Comparison of ENCODE assay signal across 28 cellular contexts in the genomic region with DNA sequence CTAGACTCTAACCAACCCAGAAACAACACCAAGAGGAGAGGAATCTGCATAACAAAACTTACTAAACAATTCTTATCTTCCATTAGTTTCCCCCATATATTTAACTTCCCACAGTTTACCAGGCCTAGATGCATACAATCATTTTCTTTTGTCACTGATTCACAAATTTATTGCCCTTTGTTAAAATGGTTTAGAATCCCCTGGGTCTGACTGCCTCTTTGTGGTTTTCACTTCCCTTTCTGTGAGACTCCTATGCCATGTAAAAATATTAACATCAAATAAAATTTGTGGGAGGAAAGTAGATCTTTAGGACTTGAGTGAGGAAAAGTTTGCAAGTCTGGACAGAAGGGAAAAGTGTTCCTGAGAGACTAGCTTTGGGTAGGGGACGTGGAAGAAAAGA.
"Had no signal": no experiment of that assay in that cellular context is flagged by ENCODE, and none has a peak within 500 bp of the region (broad histone marks: within the 10 kb centered on the region; RNA-seq: fewer than 3 reads in every experiment).

No MANE protein-coding gene starts in this region.

- FAIRE-seq: colon, endothelial cell of umbilical vein had no signal

- H3K9me3 Mint-ChIP-seq: activated naive CD4-positive, alpha-beta T cell treated with anti-CD3 and anti-CD28 coated beads, Interleukin-2, amount 50 U/mL, for 72 hours; activated T-cell treated with anti-CD3 and anti-CD28 coated beads, Interleukin-2, amount 50 U/mL, for 24 hours; activated T-helper 17 cell treated with anti-CD3 and anti-CD28 coated beads, Interleukin-2, amount 50 U/mL, for 72 hours; effector memory CD8-positive, alpha-beta T cell had no signal

- H3K27ac Mint-ChIP-seq: activated B cell treated with CpG ODN at 0.5 μM for 24 hours; activated CD4-positive, alpha-beta T cell treated with anti-CD3 and anti-CD28 coated beads for 36 hours; activated naive CD4-positive, alpha-beta T cell treated with anti-CD3 and anti-CD28 coated beads, Interleukin-2, amount 50 U/mL, for 72 hours; activated T-cell treated with anti-CD3 and anti-CD28 coated beads, Interleukin-2, amount 50 U/mL, for 24 hours; activated T-helper 17 cell treated with anti-CD3 and anti-CD28 coated beads, Interleukin-2, amount 50 U/mL, for 72 hours; effector memory CD8-positive, alpha-beta T cell; immature natural killer cell; naive thymus-derived CD4-positive, alpha-beta T cell had no signal

- H3K27ac ChIP-seq: brain microvascular endothelial cell, hepatocyte, left lung, prostate gland, right atrium auricular region, spleen, upper lobe of right lung had no signal

- H3K36me3 Mint-ChIP-seq: activated naive CD4-positive, alpha-beta T cell treated with anti-CD3 and anti-CD28 coated beads, Interleukin-2, amount 50 U/mL, for 72 hours; immature natural killer cell; naive thymus-derived CD4-positive, alpha-beta T cell had no signal

- H3K27me3 ChIP-seq: brain microvascular endothelial cell, hepatocyte, left lung, right atrium auricular region, upper lobe of right lung had no signal

- H3K9me3 ChIP-seq: left lung, prostate gland, right atrium auricular region, spleen, upper lobe of right lung had no signal

- H3K27me3 Mint-ChIP-seq: activated B cell treated with CpG ODN at 0.5 μM for 24 hours; effector memory CD8-positive, alpha-beta T cell had no signal

- H2AFZ ChIP-seq: hepatocyte had no signal

- H3K4me3 ChIP-seq: hepatocyte, left lung, lung, prostate gland, right atrium auricular region, spleen, upper lobe of right lung had no signal

- H3K79me2 ChIP-seq: hepatocyte had no signal

- H3K4me1 ChIP-seq: left lung, prostate gland, right atrium auricular region, spleen, upper lobe of right lung had no signal

- H3K36me3 ChIP-seq: brain microvascular endothelial cell, left lung, prostate gland, right atrium auricular region, spleen, upper lobe of right lung had no signal

- H3K4me1 Mint-ChIP-seq: activated B cell treated with CpG ODN at 0.5 μM for 24 hours; activated CD4-positive, alpha-beta T cell treated with anti-CD3 and anti-CD28 coated beads for 36 hours; activated T-helper 17 cell treated with anti-CD3 and anti-CD28 coated beads, Interleukin-2, amount 50 U/mL, for 72 hours; immature natural killer cell had no signal

- H3K4me2 ChIP-seq: hepatocyte had no signal

- H3K4me3 Mint-ChIP-seq: activated B cell treated with CpG ODN at 0.5 μM for 24 hours; activated CD4-positive, alpha-beta T cell treated with anti-CD3 and anti-CD28 coated beads for 36 hours; activated T-cell treated with anti-CD3 and anti-CD28 coated beads, Interleukin-2, amount 50 U/mL, for 24 hours; activated T-helper 17 cell treated with anti-CD3 and anti-CD28 coated beads, Interleukin-2, amount 50 U/mL, for 72 hours; effector memory CD8-positive, alpha-beta T cell; immature natural killer cell; naive thymus-derived CD4-positive, alpha-beta T cell had no signal

- DNase-seq: activated B cell treated with CpG ODN at 0.5 μM for 24 hours; activated CD4-positive, alpha-beta T cell treated with anti-CD3 and anti-CD28 coated beads for 36 hours; activated CD4-positive, alpha-beta T cell treated with anti-CD3 and anti-CD28 coated beads, Interleukin-2, amount 50 U/mL, for 4 hours; activated CD8-positive, alpha-beta memory T cell treated with anti-CD3 and anti-CD28 coated beads for 24 hours; activated CD8-positive, alpha-beta memory T cell treated with anti-CD3 and anti-CD28 coated beads, Interleukin-2, amount 50 U/mL, for 4 hours; activated T-cell treated with anti-CD3 and anti-CD28 coated beads, Interleukin-2, amount 50 U/mL, for 24 hours; aorta; brain microvascular endothelial cell; central memory CD4-positive, alpha-beta T cell; effector memory CD8-positive, alpha-beta T cell; foreskin melanocyte; glutamatergic neuron; immature natural killer cell; left lung; naive thymus-derived CD4-positive, alpha-beta T cell; spleen; stimulated activated CD4-positive, alpha-beta T cell treated with anti-CD3 and anti-CD28 coated beads, Interleukin-4, amount 100 ng/mL, for 1 hour; stimulated activated naive CD8-positive, alpha-beta T cell treated with anti-CD3 and anti-CD28 coated beads, Interleukin-15, Interleukin-2, amounts not matched to agents 100 U/mL and 50 U/mL, for 24 hours; T1000; upper lobe of right lung had no signal
